Comparison of ENCODE assay signal across 12 cellular contexts in the genomic region with DNA sequence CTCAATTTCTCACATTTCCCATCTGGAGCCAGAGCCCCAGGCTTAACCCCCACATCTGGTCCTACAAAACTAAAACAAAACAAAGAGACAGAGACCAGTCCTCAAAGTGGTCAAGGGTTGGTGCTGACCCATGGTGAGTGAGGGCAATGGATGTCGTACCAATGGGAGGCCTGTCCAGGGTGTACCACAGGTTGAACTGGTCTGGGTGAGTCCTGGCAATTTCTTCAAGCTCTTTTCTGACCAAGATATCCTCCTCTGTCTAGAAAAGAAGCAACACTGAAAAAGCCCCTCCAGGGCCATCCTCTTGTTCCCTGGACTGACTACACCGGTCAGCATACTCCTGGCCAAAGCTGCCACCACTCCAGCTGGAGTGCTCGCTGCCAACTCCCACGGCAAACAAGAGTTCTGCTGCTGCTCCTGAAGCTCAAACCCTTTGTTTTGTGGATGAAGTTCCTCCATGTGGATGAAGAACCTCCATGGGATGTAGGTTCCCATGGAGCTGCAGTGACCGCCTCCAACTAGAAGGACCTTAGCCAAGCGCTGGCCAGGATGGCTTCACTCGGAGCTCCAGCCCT. TPM values are rescaled to one million over a fixed set of nuclear protein-coding genes. Genes with fewer than 3 reads are reported as not detected.
"Had no signal": no experiment of that assay in that cellular context is flagged by ENCODE, and none has a peak within 500 bp of the region (broad histone marks: within the 10 kb centered on the region; RNA-seq: fewer than 3 reads in every experiment).

No MANE protein-coding gene starts in this region.

- H3K4me3 Mint-ChIP-seq: activated B cell treated with CpG ODN at 0.5 μM for 24 hours; activated CD8-positive, alpha-beta memory T cell treated with anti-CD3 and anti-CD28 coated beads, Interleukin-2, amount 10 ng/mL, durations not matched to agents 7 days and 5 days; activated CD8-positive, alpha-beta T cell treated with anti-CD3 and anti-CD28 coated beads for 36 hours; activated naive CD4-positive, alpha-beta T cell treated with anti-CD3 and anti-CD28 coated beads, Interleukin-2, amount 10 ng/mL, durations not matched to agents 7 days and 5 days; brain; immature natural killer cell; naive thymus-derived CD4-positive, alpha-beta T cell; stimulated activated naive B cell treated with anti-CD40 and anti-IgM and Interleukin-4, amounts not matched to agents 10 μg/mL and 1 μg/mL and 100 μg/mL, for 72 hours had no signal

- H3K27me3 Mint-ChIP-seq: activated B cell treated with CpG ODN at 0.5 μM for 24 hours; activated CD8-positive, alpha-beta memory T cell treated with anti-CD3 and anti-CD28 coated beads, Interleukin-2, amount 10 ng/mL, durations not matched to agents 7 days and 5 days; brain had no signal

- H3K27ac Mint-ChIP-seq: activated B cell treated with CpG ODN at 0.5 μM for 24 hours; activated CD8-positive, alpha-beta memory T cell treated with anti-CD3 and anti-CD28 coated beads, Interleukin-2, amount 10 ng/mL, durations not matched to agents 7 days and 5 days; activated CD8-positive, alpha-beta T cell treated with anti-CD3 and anti-CD28 coated beads for 36 hours; activated naive CD4-positive, alpha-beta T cell treated with anti-CD3 and anti-CD28 coated beads, Interleukin-2, amount 10 ng/mL, durations not matched to agents 7 days and 5 days; immature natural killer cell; stimulated activated naive B cell treated with anti-CD40 and anti-IgM and Interleukin-4, amounts not matched to agents 10 μg/mL and 1 μg/mL and 100 μg/mL, for 72 hours had no signal

- H3K4me1 Mint-ChIP-seq: activated CD8-positive, alpha-beta memory T cell treated with anti-CD3 and anti-CD28 coated beads, Interleukin-2, amount 10 ng/mL, durations not matched to agents 7 days and 5 days; activated naive CD4-positive, alpha-beta T cell treated with anti-CD3 and anti-CD28 coated beads, Interleukin-2, amount 10 ng/mL, durations not matched to agents 7 days and 5 days; immature natural killer cell had no signal

- H3K9me3 Mint-ChIP-seq: activated B cell treated with CpG ODN at 0.5 μM for 24 hours; activated CD8-positive, alpha-beta T cell treated with anti-CD3 and anti-CD28 coated beads for 36 hours; activated naive CD4-positive, alpha-beta T cell treated with anti-CD3 and anti-CD28 coated beads, Interleukin-2, amount 10 ng/mL, durations not matched to agents 7 days and 5 days; immature natural killer cell; naive thymus-derived CD4-positive, alpha-beta T cell; stimulated activated naive B cell treated with anti-CD40 and anti-IgM and Interleukin-4, amounts not matched to agents 10 μg/mL and 1 μg/mL and 100 μg/mL, for 72 hours had no signal

- H3K36me3 Mint-ChIP-seq: activated CD8-positive, alpha-beta memory T cell treated with anti-CD3 and anti-CD28 coated beads, Interleukin-2, amount 10 ng/mL, durations not matched to agents 7 days and 5 days had no signal

RNA-seq across cellular contexts. Expression of a gene that starts 6.9 kb away (rescaled TPM):
- total RNA-seq: dermis blood vessel endothelial cell had no signal

RNA-seq across cellular contexts. Expression of a gene that starts 39.9 kb away (rescaled TPM):
- total RNA-seq: activated B cell treated with CpG ODN at 0.5 μM for 24 hours; activated CD8-positive, alpha-beta memory T cell treated with anti-CD3 and anti-CD28 coated beads, Interleukin-2, amount 10 ng/mL, durations not matched to agents 7 days and 5 days; activated CD8-positive, alpha-beta T cell treated with anti-CD3 and anti-CD28 coated beads for 36 hours; cardiac septum; dermis blood vessel endothelial cell; kidney epithelial cell; mesenteric fat pad; naive thymus-derived CD4-positive, alpha-beta T cell had no signal
